ENCODE assay signal across 24 cellular contexts in genomic region chr5:107296572-107296971, GRCh38.
DNase-seq lines count a peak whose midpoint lies in the region; ATAC-seq, FAIRE-seq and TF ChIP-seq lines count a peak whose summit lies in the region.
"Had no signal": no experiment of that assay in that cellular context is flagged by ENCODE, and none has a peak within 500 bp of the region (broad histone marks: within the 10 kb centered on the region; RNA-seq: fewer than 3 reads in every experiment).

No MANE protein-coding gene starts in this region.

- ATAC-seq in GM18498 (IDR thresholded peaks at IDR 0.05; ENCODE audit: unreplicated experiment) (peak; percentile 41), HG03460 (IDR thresholded peaks at IDR 0.05; ENCODE audit: unreplicated experiment) (peak; percentile 39), HG03159 (IDR thresholded peaks at IDR 0.05; ENCODE audit: unreplicated experiment) (no peak)
- ATAC-seq: activated CD8-positive, alpha-beta T cell treated with anti-CD3 and anti-CD28 coated beads for 36 hours; left cardiac atrium had no signal

- H3K27me3 Mint-ChIP-seq in endodermal cell (ENCODE audit: insufficient read depth) (no peaks in the 10 kb centered on the region), endothelial cell (ENCODE audit: unreplicated experiment) (no peaks in the 10 kb centered on the region)

- H3K4me3 ChIP-seq in endodermal cell (ENCODE audit: low read length) = peak overlapping the region; percentile 42
- H3K4me3 ChIP-seq: PC-9, SJSA1, tibial artery had no signal

- H3K27ac Mint-ChIP-seq in endodermal cell (peak overlapping the region; percentile 53), endothelial cell (ENCODE audit: unreplicated experiment) (no peak overlapping the region)
- H3K27ac Mint-ChIP-seq: activated CD8-positive, alpha-beta T cell treated with anti-CD3 and anti-CD28 coated beads for 36 hours; activated naive CD4-positive, alpha-beta T cell treated with anti-CD3 and anti-CD28 coated beads, Interleukin-2, amount 10 ng/mL, durations not matched to agents 7 days and 5 days; activated T-cell treated with anti-CD3 and anti-CD28 coated beads, Interleukin-2, amount 50 U/mL, for 24 hours had no signal

- no peak overlapping the region for H3K9ac ChIP-seq in endodermal cell (ENCODE audit: extremely low read depth, low read length, poor library complexity, severe bottlenecking)

- no peaks in the 10 kb centered on the region for H3K36me3 ChIP-seq in endodermal cell (ENCODE audit: control insufficient read depth, insufficient read depth, low read length)
- H3K36me3 ChIP-seq: SJSA1, tibial artery had no signal

- 75% methylated on average over 2 of the region's 2 CpGs; no CpG with 5 or more reads in 1 of the 2 experiments for WGBS in endodermal cell (ENCODE audit: insufficient coverage in 1 of 2, insufficient read length in 1 of 2), 2 experiments

- H3K4me1 ChIP-seq in endodermal cell (ENCODE audit: control insufficient read depth, insufficient read depth, low read length) = peaks cover 14% of the 10 kb centered on the region
- H3K4me1 ChIP-seq: SJSA1, tibial artery had no signal

- peaks cover 5% of the 10 kb centered on the region for H3K9me3 ChIP-seq in endodermal cell (ENCODE audit: control insufficient read depth, low read length)
- H3K9me3 ChIP-seq: SJSA1, tibial artery had no signal

- peak; percentile 62 for FAIRE-seq in GM19239 (lab: Jason Lieb, UNC)
- FAIRE-seq: H54 had no signal

- no peak for TF ChIP-seq CTCF in endodermal cell (conservative IDR thresholded peaks at IDR 0.05)
- TF ChIP-seq CTCF in endothelial cell (IDR thresholded peaks at IDR 0.05; ENCODE audit: unreplicated experiment) = no peak

- H3K4me1 Mint-ChIP-seq in endodermal cell (peaks cover 46% of the 10 kb centered on the region), endothelial cell (ENCODE audit: unreplicated experiment) (peaks cover 14% of the 10 kb centered on the region)

- H3K27ac ChIP-seq in endodermal cell (ENCODE audit: low read depth, low read length) = no peak overlapping the region
- H3K27ac ChIP-seq: PC-9, SJSA1, tibial artery had no signal

- no peak for DNase-seq in GM19239 (ENCODE audit: insufficient read length, low spot score)
- DNase-seq in endodermal cell = no peak
- DNase-seq in foreskin melanocyte = no peak
- no peak for DNase-seq in endothelial cell (ENCODE audit: low spot score)
- DNase-seq: activated CD8-positive, alpha-beta T cell treated with anti-CD3 and anti-CD28 coated beads for 36 hours; activated naive CD4-positive, alpha-beta T cell treated with anti-CD3 and anti-CD28 coated beads, Interleukin-2, amount 10 ng/mL, durations not matched to agents 7 days and 5 days; activated T-cell treated with anti-CD3 and anti-CD28 coated beads, Interleukin-2, amount 50 U/mL, for 24 hours; aorta; Calu3; central memory CD4-positive, alpha-beta T cell; KG1; left cardiac atrium; NCI-H1048; NCI-H510A; PC-9; stimulated activated CD4-positive, alpha-beta T cell treated with anti-CD3 and anti-CD28 coated beads, Interleukin-2, amount 100 ng/mL, for 24 hours; stimulated activated naive CD4-positive, alpha-beta T cell treated with Interleukin-2 at 50 U/mL for 16 hours; T-helper 2 cell; tibial artery had no signal

- H3K36me3 Mint-ChIP-seq in endodermal cell (ENCODE audit: low read depth) = no peaks in the 10 kb centered on the region
- H3K36me3 Mint-ChIP-seq in endothelial cell (ENCODE audit: low read depth, unreplicated experiment) = no peaks in the 10 kb centered on the region
- H3K36me3 Mint-ChIP-seq: activated naive CD4-positive, alpha-beta T cell treated with anti-CD3 and anti-CD28 coated beads, Interleukin-2, amount 10 ng/mL, durations not matched to agents 7 days and 5 days had no signal

- no peaks in the 10 kb centered on the region for H3K27me3 ChIP-seq in endodermal cell (ENCODE audit: control insufficient read depth, insufficient read depth, low read length, poor library complexity, severe bottlenecking)
- H3K27me3 ChIP-seq: tibial artery had no signal

- peak overlapping the region; percentile 39 for H3K4me3 Mint-ChIP-seq in endodermal cell
- no peak overlapping the region for H3K4me3 Mint-ChIP-seq in endothelial cell (ENCODE audit: unreplicated experiment)
- H3K4me3 Mint-ChIP-seq: activated CD8-positive, alpha-beta T cell treated with anti-CD3 and anti-CD28 coated beads for 36 hours; activated naive CD4-positive, alpha-beta T cell treated with anti-CD3 and anti-CD28 coated beads, Interleukin-2, amount 10 ng/mL, durations not matched to agents 7 days and 5 days; activated T-cell treated with anti-CD3 and anti-CD28 coated beads, Interleukin-2, amount 50 U/mL, for 24 hours had no signal

- peaks cover 5% of the 10 kb centered on the region for H3K9me3 Mint-ChIP-seq in endodermal cell
- no peaks in the 10 kb centered on the region for H3K9me3 Mint-ChIP-seq in endothelial cell (ENCODE audit: unreplicated experiment)
- H3K9me3 Mint-ChIP-seq: activated CD8-positive, alpha-beta T cell treated with anti-CD3 and anti-CD28 coated beads for 36 hours; activated naive CD4-positive, alpha-beta T cell treated with anti-CD3 and anti-CD28 coated beads, Interleukin-2, amount 10 ng/mL, durations not matched to agents 7 days and 5 days; activated T-cell treated with anti-CD3 and anti-CD28 coated beads, Interleukin-2, amount 50 U/mL, for 24 hours had no signal
